8 cellular contexts compared by ENCODE assay signal in genomic region chr2:43178055-43178598, GRCh38. TPM values are rescaled to one million over a fixed set of nuclear protein-coding genes. Genes with fewer than 3 reads are reported as not detected.
DNase-seq lines count a peak whose midpoint lies in the region; ATAC-seq and TF ChIP-seq lines count a peak whose summit lies in the region.

No MANE protein-coding gene starts in this region.

- peak overlapping the region; percentile 90 for H3K27ac Mint-ChIP-seq in CD8-positive, alpha-beta T cell

- no peak for DNase-seq in CD8-positive, alpha-beta T cell
- DNase-seq in Peyer's patch (no peak), esophagus muscularis mucosa (ENCODE audit: extremely low spot score) (no peak), ovary (peak in 1 of 5 donors; percentile 44), NCI-H69 (lab: John Stamatoyannopoulos, UW) (no peak), NCI-H1417 treated with DMSO at 0.1 percent for 48 hours (lab: John Stamatoyannopoulos, UW) (no peak)

- CTCF ChIA-PET in CD8-positive, alpha-beta T cell (lab: Charles Lee): interaction anchor here (1.1 to 26.6 kb wide), 6 partner anchors 8 to 50 kb away, joined by 3 to 537 read pairs (median 4); partner anchors contain the start of gene ZFP36L2

- peaks cover 70% of the 10 kb centered on the region for H3K4me1 Mint-ChIP-seq in CD8-positive, alpha-beta T cell (ENCODE audit: low read depth)

- no peaks in the 10 kb centered on the region for H3K27me3 ChIP-seq in CD8-positive, alpha-beta T cell (ENCODE audit: insufficient read depth, low read length)
- H3K27me3 ChIP-seq in Peyer's patch: no peaks in the 10 kb centered on the region
- H3K27me3 ChIP-seq in esophagus muscularis mucosa: no peaks in the 10 kb centered on the region
- H3K27me3 ChIP-seq in ovary: no peaks in the 10 kb centered on the region

- TF ChIP-seq EP300 in esophagus muscularis mucosa (IDR thresholded peaks at IDR 0.05) (no peak), ovary (IDR thresholded peaks at IDR 0.05) (no peak)

- WGBS in esophagus muscularis mucosa: 72% methylated on average over 7 of the region's 7 CpGs
- 32 to 45% (median 36%) methylated on average over 7 of the region's 7 CpGs for WGBS in ovary, 3 donors

- H3K27me3 Mint-ChIP-seq in CD8-positive, alpha-beta T cell (ENCODE audit: low read depth): no peaks in the 10 kb centered on the region

- peaks cover 4% of the 10 kb centered on the region for H3K36me3 Mint-ChIP-seq in CD8-positive, alpha-beta T cell

- POLR2A ChIA-PET in CD8-positive, alpha-beta T cell (lab: Charles Lee): interaction anchor here (0.6 to 28.3 kb wide), 5 partner anchors 16 to 203 kb away, joined by 3 to 828 read pairs (median 23); partner anchors contain the start of gene ZFP36L2

- no peaks in the 10 kb centered on the region for H3K36me3 ChIP-seq in CD8-positive, alpha-beta T cell (ENCODE audit: insufficient read depth, low read length)
- H3K36me3 ChIP-seq in Peyer's patch (no peaks in the 10 kb centered on the region), esophagus muscularis mucosa (no peaks in the 10 kb centered on the region), ovary (no peaks in the 10 kb centered on the region)

- no peaks in the 10 kb centered on the region for H3K9me3 Mint-ChIP-seq in CD8-positive, alpha-beta T cell

- TF ChIP-seq POLR2A in Peyer's patch (IDR thresholded peaks at IDR 0.05): no peak
- TF ChIP-seq POLR2A in esophagus muscularis mucosa (IDR thresholded peaks at IDR 0.05; ENCODE audit: low read depth): no peak
- TF ChIP-seq POLR2A in ovary (IDR thresholded peaks at IDR 0.05): no peak

- no peak for TF ChIP-seq CTCF in CD8-positive, alpha-beta T cell (IDR thresholded peaks at IDR 0.05)
- TF ChIP-seq CTCF in Peyer's patch (IDR thresholded peaks at IDR 0.05) (no peak), esophagus muscularis mucosa (IDR thresholded peaks at IDR 0.05) (no peak), ovary (IDR thresholded peaks at IDR 0.05) (no peak)

- H3K4me1 ChIP-seq in CD8-positive, alpha-beta T cell (ENCODE audit: insufficient read depth, low read length): peaks cover 62% of the 10 kb centered on the region
- H3K4me1 ChIP-seq in Peyer's patch: peaks cover 7 to 40% (median 26%) of the 10 kb centered on the region in 4 donors
- peaks cover 17 to 36% (median 28%) of the 10 kb centered on the region in 4 donors for H3K4me1 ChIP-seq in esophagus muscularis mucosa
- H3K4me1 ChIP-seq in ovary (ENCODE audit: insufficient read depth): peaks cover 8% of the 10 kb centered on the region

- no peak overlapping the region for H3K27ac ChIP-seq in CD8-positive, alpha-beta T cell (ENCODE audit: low read depth, low read length)
- H3K27ac ChIP-seq in Peyer's patch (peak overlapping the region; percentile 65 to 81 (median 74)), esophagus muscularis mucosa (replicated peaks in 1 of 4) (peak overlapping the region; percentile 60 to 73 (median 68)), ovary (peak overlapping the region; percentile 69 to 89)

- H3K9me3 ChIP-seq in CD8-positive, alpha-beta T cell (ENCODE audit: low read length): peaks cover 8% of the 10 kb centered on the region
- H3K9me3 ChIP-seq in Peyer's patch (no peaks in the 10 kb centered on the region), esophagus muscularis mucosa (peaks cover 0 to 24% (median 15%) of the 10 kb centered on the region in 4 donors), ovary (no peaks in the 10 kb centered on the region)

- intact Hi-C loops in CD8-positive, alpha-beta T cell (cut with DNase I, micrococcal nuclease): no loop called here
- intact Hi-C loops in esophagus muscularis mucosa (cut with DNase I) (no loop called here), ovary (cut with DNase I) (loop anchor here in 1 of 4 donors (5.0 kb wide), 1 partner anchor 39 kb away; no protein-coding TSS in a partner anchor)

- H3K4me3 ChIP-seq in CD8-positive, alpha-beta T cell (ENCODE audit: low read depth, low read length): no peak overlapping the region
- H3K4me3 ChIP-seq in Peyer's patch (no peak overlapping the region), esophagus muscularis mucosa (no peak overlapping the region), ovary (no peak overlapping the region)

- ATAC-seq in CD8-positive, alpha-beta T cell: no peak
- ATAC-seq in HG02678 (IDR thresholded peaks at IDR 0.05; ENCODE audit: unreplicated experiment): no peak
- ATAC-seq in GM18519 (IDR thresholded peaks at IDR 0.05; ENCODE audit: low FRiP score, unreplicated experiment): no peak

- H3K4me3 Mint-ChIP-seq in CD8-positive, alpha-beta T cell: peak overlapping the region; percentile 8

RNA-seq across cellular contexts. Expression of gene ZFP36L2, which starts 48.3 kb away (rescaled TPM):
- 1,000 to 10,000 TPM; 1,270 to 1,311 TPM for total RNA-seq in CD8-positive, alpha-beta T cell
- total RNA-seq in Peyer's patch (100 to 1,000 TPM in 3 of 4 donors, 10 to 100 TPM in 1; 90.4 to 227 (median 148) TPM), esophagus muscularis mucosa (100 to 1,000 TPM in 1 of 4 donors, 10 to 100 TPM in 3; 81.7 to 117 (median 85.7) TPM), ovary (100 to 1,000 TPM; 115 to 369 (median 254) TPM)
- polyA plus RNA-seq in ovary: 100 to 1,000 TPM; 162 to 169 TPM
